ENCODE assay signal across 29 cellular contexts in genomic region chr3:110074095-110074494, GRCh38.
DNase-seq lines count a peak whose midpoint lies in the region; TF ChIP-seq lines count a peak whose summit lies in the region.
"Had no signal": no experiment of that assay in that cellular context is flagged by ENCODE, and none has a peak within 500 bp of the region (broad histone marks: within the 10 kb centered on the region; RNA-seq: fewer than 3 reads in every experiment).

No MANE protein-coding gene starts in this region.

- no peaks in the 10 kb centered on the region for H3K4me1 ChIP-seq in neural progenitor cell
- H3K4me1 ChIP-seq: A549; BE2C; BLaER1; BLaER1 treated with 17β-estradiol and CSF1 and Interleukin-3, amounts not matched to agents 10 nM and 100 nM; Caco-2 had no signal

- H3K4me3 ChIP-seq in neural cell (ENCODE audit: low read length), result no peak overlapping the region
- H3K4me3 ChIP-seq in neural progenitor cell, result no peak overlapping the region
- H3K4me3 ChIP-seq: A549; BLaER1; BLaER1 treated with 17β-estradiol and CSF1 and Interleukin-3, amounts not matched to agents 10 nM and 100 nM had no signal

- no peak overlapping the region for H3K27ac Mint-ChIP-seq in neural progenitor cell
- H3K27ac Mint-ChIP-seq: B cell; CD14-positive monocyte; CD4-positive, alpha-beta memory T cell; CD4-positive, alpha-beta T cell; CD4-positive, CD25-positive, alpha-beta regulatory T cell; CD8-positive, alpha-beta memory T cell; CD8-positive, alpha-beta T cell had no signal

- no peak overlapping the region for H3K27ac ChIP-seq in neural cell (ENCODE audit: low read length)
- no peak overlapping the region for H3K27ac ChIP-seq in neural progenitor cell
- H3K27ac ChIP-seq: 22Rv1; A549; BLaER1; BLaER1 treated with 17β-estradiol and CSF1 and Interleukin-3, amounts not matched to agents 10 nM and 100 nM; C4-2B had no signal

- H4K20me1 ChIP-seq in neural cell (ENCODE audit: insufficient read depth) (no peaks in the 10 kb centered on the region), neural progenitor cell (ENCODE audit: low read depth) (no peaks in the 10 kb centered on the region)
- H4K20me1 ChIP-seq: BLaER1; BLaER1 treated with 17β-estradiol and CSF1 and Interleukin-3, amounts not matched to agents 10 nM and 100 nM had no signal

- no peaks in the 10 kb centered on the region for H3K36me3 Mint-ChIP-seq in neural progenitor cell
- H3K36me3 Mint-ChIP-seq: CD14-positive monocyte; CD4-positive, CD25-positive, alpha-beta regulatory T cell; CD8-positive, alpha-beta T cell had no signal

- TF ChIP-seq CTCF in neural cell (IDR thresholded peaks at IDR 0.05; ENCODE audit: poor library complexity, severe bottlenecking) (no peak), neural progenitor cell (IDR thresholded peaks at IDR 0.05) (no peak)

- no peak overlapping the region for H3K4me2 ChIP-seq in neural cell (ENCODE audit: low read length)
- no peak overlapping the region for H3K4me2 ChIP-seq in neural progenitor cell
- H3K4me2 ChIP-seq: A549; BLaER1; BLaER1 treated with 17β-estradiol and CSF1 and Interleukin-3, amounts not matched to agents 10 nM and 100 nM had no signal

- H3K9me3 ChIP-seq in neural cell (ENCODE audit: low read length) (peaks cover 3% of the 10 kb centered on the region), neural progenitor cell (ENCODE audit: low read depth) (no peaks in the 10 kb centered on the region)
- H3K9me3 ChIP-seq: BE2C, BLaER1, Caco-2 had no signal

- H3K9me2 ChIP-seq in neural cell (ENCODE audit: insufficient read depth, low read length), result no peaks in the 10 kb centered on the region

- TF ChIP-seq EP300 in neural cell (conservative IDR thresholded peaks at IDR 0.05; ENCODE audit: poor library complexity, severe bottlenecking), result peak; percentile 52

- peaks cover 5% of the 10 kb centered on the region for H3K4me1 Mint-ChIP-seq in neural progenitor cell
- H3K4me1 Mint-ChIP-seq: B cell; CD14-positive monocyte; CD8-positive, alpha-beta memory T cell had no signal

- peaks cover 4% of the 10 kb centered on the region for H3K27me3 Mint-ChIP-seq in neural progenitor cell (ENCODE audit: insufficient read depth, low read depth)
- H3K27me3 Mint-ChIP-seq: B cell; CD4-positive, alpha-beta memory T cell; CD4-positive, alpha-beta T cell; CD4-positive, CD25-positive, alpha-beta regulatory T cell; CD8-positive, alpha-beta memory T cell had no signal

- no peaks in the 10 kb centered on the region for H3K27me3 ChIP-seq in neural cell (ENCODE audit: insufficient read depth, low read depth, low read length)
- H3K27me3 ChIP-seq in neural progenitor cell, result no peaks in the 10 kb centered on the region
- H3K27me3 ChIP-seq: BE2C; BLaER1; BLaER1 treated with 17β-estradiol and CSF1 and Interleukin-3, amounts not matched to agents 10 nM and 100 nM had no signal

- no peaks in the 10 kb centered on the region for H3F3A ChIP-seq in neural cell (ENCODE audit: insufficient read depth, low read length, poor library complexity, severe bottlenecking)
- H3F3A ChIP-seq in neural progenitor cell (ENCODE audit: low read depth), result no peaks in the 10 kb centered on the region

- H2AFZ ChIP-seq in neural cell (ENCODE audit: low read depth, low read length) (no peak overlapping the region), neural progenitor cell (replicated peaks) (no peak overlapping the region)

- no peak for TF ChIP-seq RAD21 in neural cell (conservative IDR thresholded peaks at IDR 0.05)

- H3K36me3 ChIP-seq in neural cell (ENCODE audit: insufficient read depth, low read length), result no peaks in the 10 kb centered on the region
- H3K36me3 ChIP-seq in neural progenitor cell, result no peaks in the 10 kb centered on the region
- H3K36me3 ChIP-seq: BE2C; BLaER1; BLaER1 treated with 17β-estradiol and CSF1 and Interleukin-3, amounts not matched to agents 10 nM and 100 nM had no signal

- H3K79me2 ChIP-seq in neural cell (replicated peaks; ENCODE audit: insufficient read depth, low read length) (no peaks in the 10 kb centered on the region), neural progenitor cell (ENCODE audit: low read depth) (no peaks in the 10 kb centered on the region)

- H3K9me3 Mint-ChIP-seq in neural progenitor cell, result peaks cover 7% of the 10 kb centered on the region
- H3K9me3 Mint-ChIP-seq: CD8-positive, alpha-beta memory T cell; CD8-positive, alpha-beta T cell had no signal

- H3K4me3 Mint-ChIP-seq in neural progenitor cell, result no peak overlapping the region
- H3K4me3 Mint-ChIP-seq: B cell; CD14-positive monocyte; CD4-positive, alpha-beta memory T cell; CD4-positive, alpha-beta T cell; CD4-positive, CD25-positive, alpha-beta regulatory T cell; CD8-positive, alpha-beta memory T cell; CD8-positive, alpha-beta T cell had no signal

- no peak overlapping the region for H3K9ac ChIP-seq in neural cell (ENCODE audit: low read length)
- H3K9ac ChIP-seq in neural progenitor cell, result no peak overlapping the region
- H3K9ac ChIP-seq: BLaER1; BLaER1 treated with 17β-estradiol and CSF1 and Interleukin-3, amounts not matched to agents 10 nM and 100 nM had no signal

- DNase-seq in neural progenitor cell (ENCODE audit: low spot score), result no peak
- DNase-seq: 8988T; ACHN; AML-193; BE2C; C1 segment of cervical spinal cord; Caco-2; Calu3; CD4-positive, alpha-beta memory T cell; CD4-positive, alpha-beta T cell; CD4-positive, CD25-positive, alpha-beta regulatory T cell; CD8-positive, alpha-beta memory T cell; CD8-positive, alpha-beta T cell; COR-L47; DMS 273 treated with DMSO at 0.1 percent for 48 hours; DMS153; DMS53; DMS79; DMS79 treated with DMSO at 0.1 percent for 48 hours; DND-41; EL had no signal

TF ChIP-seq in neural cell, 6 proteins besides CTCF, POLR2A, EP300 and RAD21:
- peak; percentile 65 for TF ChIP-seq REST (IDR thresholded peaks at IDR 0.05; ENCODE audit: borderline replicate concordance)
- peak; percentile 28 for TF ChIP-seq POLR2AphosphoS5 (IDR thresholded peaks at IDR 0.05)
- no peak for TF ChIP-seq SMC3 (conservative IDR thresholded peaks at IDR 0.05; ENCODE audit: poor library complexity)
- no peak for TF ChIP-seq MXI1 (conservative IDR thresholded peaks at IDR 0.05; ENCODE audit: poor library complexity, severe bottlenecking)
TF ChIP-seq in neural cell: peak in this region for 2.
